10 cellular contexts compared by ENCODE assay signal in the genomic region with DNA sequence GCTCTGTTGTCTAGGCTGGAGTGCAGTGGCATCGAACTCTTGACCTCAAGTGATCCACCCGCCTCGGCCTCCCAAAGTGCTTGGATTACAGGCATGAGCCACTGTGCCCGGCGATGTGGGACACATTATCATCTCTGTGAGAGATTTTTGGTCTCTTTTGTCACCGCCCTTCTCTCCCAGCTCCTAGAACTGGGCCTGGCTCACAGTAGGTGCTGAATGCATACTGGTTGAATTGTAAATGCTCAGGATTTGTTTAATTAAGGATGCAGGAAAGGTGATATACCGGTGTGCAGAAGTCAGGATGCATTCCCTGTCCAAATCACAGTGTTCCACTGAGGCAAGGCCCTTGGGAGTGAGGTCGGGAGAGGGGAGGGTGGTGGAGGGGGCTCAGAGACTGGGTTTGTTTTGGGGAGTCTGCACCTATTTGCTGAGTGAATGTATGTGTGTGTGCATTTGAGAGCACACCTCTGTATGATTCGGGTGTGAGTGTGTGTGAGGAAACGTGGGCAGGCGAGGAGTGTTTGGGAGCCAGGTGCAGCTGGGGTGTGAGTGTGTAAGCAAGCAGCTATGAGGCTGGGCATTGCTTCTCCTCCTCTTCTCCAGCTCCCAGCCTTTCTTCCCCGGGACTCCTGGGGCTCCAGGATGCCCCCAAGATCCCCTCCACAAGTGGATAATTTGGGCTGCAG. TPM values are rescaled to one million over a fixed set of nuclear protein-coding genes. Genes with fewer than 3 reads are reported as not detected.
DNase-seq lines count a peak whose midpoint lies in the region; ATAC-seq and TF ChIP-seq lines count a peak whose summit lies in the region.
"Had no signal": no experiment of that assay in that cellular context is flagged by ENCODE, and none has a peak within 500 bp of the region (broad histone marks: within the 10 kb centered on the region; RNA-seq: fewer than 3 reads in every experiment).

No MANE protein-coding gene starts in this region.

- peaks cover 2 to 5% of the 10 kb centered on the region in 2 donors for H3K4me1 Mint-ChIP-seq in effector memory CD8-positive, alpha-beta T cell (ENCODE audit: low read depth in 2 of 2)

- H3K36me3 Mint-ChIP-seq in effector memory CD8-positive, alpha-beta T cell (ENCODE audit: insufficient read depth): no peaks in the 10 kb centered on the region

- H2BK12ac ChIP-seq in neuronal stem cell (ENCODE audit: low read length): peak overlapping the region; percentile 78

- peaks cover 42% of the 10 kb centered on the region for H3K79me2 ChIP-seq in PC-3 (ENCODE audit: low read length)

- no peak overlapping the region for H2BK5ac ChIP-seq in neuronal stem cell (ENCODE audit: low read length)

- H3K9me3 ChIP-seq in ES-I3 (ENCODE audit: control insufficient read depth, insufficient read depth, low read length): no peaks in the 10 kb centered on the region
- no peaks in the 10 kb centered on the region for H3K9me3 ChIP-seq in PC-3 (ENCODE audit: low read length)
- no peaks in the 10 kb centered on the region for H3K9me3 ChIP-seq in neuronal stem cell (replicated peaks in 1 of 2; ENCODE audit: control insufficient read depth in 2 of 2, insufficient read depth in 1 of 2, low read depth in 1 of 2, low read length in 2 of 2)
- H3K9me3 ChIP-seq in esophagus squamous epithelium: no peaks in the 10 kb centered on the region

- peak overlapping the region; percentile 94 for H3K4me3 ChIP-seq in PC-3 (ENCODE audit: low read length)
- no peak overlapping the region for H3K4me3 ChIP-seq in neuronal stem cell (ENCODE audit: low read length in 2 of 2)
- peak overlapping the region in 1 of 4 donors; percentile 76 for H3K4me3 ChIP-seq in esophagus squamous epithelium
- H3K4me3 ChIP-seq: lung had no signal

- H3K4me1 ChIP-seq in ES-I3 (ENCODE audit: insufficient read depth, low read length) (peaks cover 50% of the 10 kb centered on the region), PC-3 (ENCODE audit: insufficient read depth, low read length) (peaks cover 57% of the 10 kb centered on the region), neuronal stem cell (ENCODE audit: control insufficient read depth in 2 of 2, insufficient read depth in 1 of 2, low read depth in 1 of 2, low read length in 2 of 2) (peaks cover 2 to 32% of the 10 kb centered on the region in 2 donors), esophagus squamous epithelium (peaks cover 0 to 64% (median 11%) of the 10 kb centered on the region in 3 donors)

- H4K91ac ChIP-seq in neuronal stem cell (ENCODE audit: low read depth, low read length, poor library complexity): no peak overlapping the region

- no CpG with 5 or more reads among the region's 12 CpGs for WGBS in neuronal stem cell (ENCODE audit: extremely low coverage in 2 of 2, insufficient read length in 2 of 2, insufficient replicate concordance in 1 of 2), 2 donors
- 74 to 78% methylated on average over 11 to 12 of the region's 12 CpGs for WGBS in esophagus squamous epithelium, 2 donors

- H3K9me3 Mint-ChIP-seq in effector memory CD8-positive, alpha-beta T cell: no peaks in the 10 kb centered on the region

- CTCF ChIA-PET in PC-3 (lab: Charles Lee): interaction anchor here (0.8 to 1.2 kb wide), 2 partner anchors 10 to 43 kb away, joined by 4 to 6 read pairs; a partner anchor contains a TSS

- H3K36me3 ChIP-seq in ES-I3 (ENCODE audit: insufficient read depth, low read length): peaks cover 13% of the 10 kb centered on the region
- peaks cover 29% of the 10 kb centered on the region for H3K36me3 ChIP-seq in PC-3 (ENCODE audit: low read depth, low read length)
- H3K36me3 ChIP-seq in neuronal stem cell (replicated peaks in 1 of 2; ENCODE audit: control insufficient read depth in 2 of 2, insufficient read depth in 2 of 2, low read length in 2 of 2): peaks cover 0 to 15% of the 10 kb centered on the region in 2 donors
- peaks cover 0 to 24% (median 6%) of the 10 kb centered on the region in 3 donors for H3K36me3 ChIP-seq in esophagus squamous epithelium

- TF ChIP-seq POLR2A in esophagus squamous epithelium (IDR thresholded peaks at IDR 0.05): no peak

- DNase-seq in PC-3 (no peak), neuronal stem cell (ENCODE audit: low spot score) (no peak), GM20000 (ENCODE audit: low spot score) (no peak), amniotic stem cell (lab: John Stamatoyannopoulos, UW) (no peak), esophagus squamous epithelium (lab: John Stamatoyannopoulos, UW) (no peak)
- no peak for DNase-seq in effector memory CD8-positive, alpha-beta T cell
- DNase-seq: stimulated activated CD4-positive, alpha-beta T cell treated with anti-CD3 and anti-CD28 coated beads, Interleukin-12 subunit alpha, Interleukin-12 subunit beta, amount 100 ng/mL, for 4 hours had no signal

- H3K27ac ChIP-seq in PC-3 (ENCODE audit: low read length) (peak overlapping the region; percentile 84), neuronal stem cell (replicated peaks; ENCODE audit: low read length) (no peak overlapping the region), esophagus squamous epithelium (no peak overlapping the region)

- peak overlapping the region; percentile 63 for H2BK15ac ChIP-seq in neuronal stem cell (ENCODE audit: low read length)

- H2AK5ac ChIP-seq in neuronal stem cell (ENCODE audit: low read depth, low read length): peak overlapping the region; percentile 88

- TF ChIP-seq CTCF in PC-3 (conservative IDR thresholded peaks at IDR 0.05; ENCODE audit: low read depth, low read length) (no peak), GM20000 (IDR thresholded peaks at IDR 0.05; ENCODE audit: extremely low read depth, missing control alignments) (no peak), esophagus squamous epithelium (IDR thresholded peaks at IDR 0.05) (no peak)

- POLR2A ChIA-PET in PC-3 (lab: Charles Lee; ENCODE audit: unreplicated experiment): interaction anchor here (0.6 kb wide), 1 partner anchor 42 kb away, joined by 3 read pairs; no protein-coding TSS in a partner anchor

- peak overlapping the region; percentile 86 for H3K18ac ChIP-seq in neuronal stem cell (ENCODE audit: low read length)

- peaks cover 26 to 40% of the 10 kb centered on the region in 2 donors for H3K27me3 Mint-ChIP-seq in effector memory CD8-positive, alpha-beta T cell

- no peaks in the 10 kb centered on the region for H3K79me1 ChIP-seq in neuronal stem cell (ENCODE audit: low read depth, low read length)

- no peak for ATAC-seq in PC-3
- ATAC-seq in effector memory CD8-positive, alpha-beta T cell (replicated peaks): no peak

- H3K4me2 ChIP-seq in PC-3 (ENCODE audit: low read length) (peak overlapping the region; percentile 98), neuronal stem cell (ENCODE audit: insufficient read depth, low read length, poor library complexity, severe bottlenecking) (no peak overlapping the region)

- H3K9me2 ChIP-seq in PC-3 (replicated peaks; ENCODE audit: low read length): no peaks in the 10 kb centered on the region

- intact Hi-C loops in PC-3 (cut with micrococcal nuclease): no loop called here
- intact Hi-C loops in esophagus squamous epithelium (cut with DNase I): no loop called here

- H3F3A ChIP-seq in PC-3 (ENCODE audit: low read length, unreplicated experiment): peaks cover 8% of the 10 kb centered on the region

- no TSS peak for BruUV-seq in PC-3 (replicated peaks; lab: Mats Ljungman, UMichigan)

- peak overlapping the region; percentile 76 to 83 for H3K4me3 Mint-ChIP-seq in effector memory CD8-positive, alpha-beta T cell

- no peak overlapping the region for H4K8ac ChIP-seq in neuronal stem cell (ENCODE audit: low read depth, low read length)

- H3K4ac ChIP-seq in neuronal stem cell (ENCODE audit: low read length): no peak overlapping the region

- H3K14ac ChIP-seq in neuronal stem cell (ENCODE audit: low read length): no peak overlapping the region

- H2AFZ ChIP-seq in PC-3 (ENCODE audit: low read length) (no peak overlapping the region), neuronal stem cell (ENCODE audit: low read length) (no peak overlapping the region)

- H3K9ac ChIP-seq in ES-I3 (ENCODE audit: low read depth, low read length): peak overlapping the region; percentile 91
- peak overlapping the region; percentile 89 for H3K9ac ChIP-seq in PC-3 (ENCODE audit: low read length)
- no peak overlapping the region for H3K9ac ChIP-seq in neuronal stem cell (ENCODE audit: low read depth, low read length, poor library complexity)

- peaks cover 34% of the 10 kb centered on the region for H4K20me1 ChIP-seq in PC-3 (ENCODE audit: low read length)

- H2BK120ac ChIP-seq in neuronal stem cell (ENCODE audit: low read depth, low read length): peak overlapping the region; percentile 39

- H3K27me3 ChIP-seq in PC-3 (ENCODE audit: low read length) (no peaks in the 10 kb centered on the region), neuronal stem cell (ENCODE audit: control insufficient read depth in 3 of 3, insufficient read depth in 3 of 3, low read depth in 1 of 3, low read length in 3 of 3) (peaks cover 0 to 81% (median 0%) of the 10 kb centered on the region in 3 experiments), esophagus squamous epithelium (peaks cover 0 to 23% (median 0%) of the 10 kb centered on the region in 4 donors)

- no peak overlapping the region for H3K23ac ChIP-seq in neuronal stem cell (ENCODE audit: low read depth, low read length, poor library complexity)

- H3K27ac Mint-ChIP-seq in effector memory CD8-positive, alpha-beta T cell: peak overlapping the region; percentile 72 to 74

RNA-seq across cellular contexts. Expression of a gene that starts 1.0 kb away (rescaled TPM):
- 1,461 and 1,545 TPM in 2 replicates for total RNA-seq in PC-3 (2014; rRNA removed)
- polyA plus RNA-seq in neuronal stem cell (2013, experiment 1 of 2): 80.9 TPM
- polyA plus RNA-seq in neuronal stem cell (2013, experiment 2 of 2): 82.5 TPM
- 100 to 1,000 TPM; 141 to 169 (median 153) TPM for total RNA-seq in esophagus squamous epithelium

RNA-seq across cellular contexts. Expression of a gene that starts 43.0 kb away (rescaled TPM):
- total RNA-seq in PC-3 (2014; rRNA removed) (719 and 1,028 TPM in 2 replicates), esophagus squamous epithelium (10 to 100 TPM; 27.2 to 50.2 (median 38.2) TPM)
- 179 TPM for polyA plus RNA-seq in neuronal stem cell (2013, experiment 1 of 2)
- polyA plus RNA-seq in neuronal stem cell (2013, experiment 2 of 2): 174 TPM
- total RNA-seq: T-helper 1 cell treated with Interleukin-12 subunit alpha and Interleukin-12 subunit beta and Interleukin-4 antibody, amounts not matched to agents 30 ng/mL and 1 ng/mL, for 36 hours had no signal

RNA-seq across cellular contexts. Expression of a gene that starts 58.4 kb away (rescaled TPM):
- total RNA-seq in PC-3 (2014; rRNA removed) (424 and 434 TPM in 2 replicates), esophagus squamous epithelium (100 to 1,000 TPM; 225 to 571 (median 372) TPM)
- polyA plus RNA-seq in neuronal stem cell (2013, experiment 1 of 2): 468 TPM
- 496 TPM for polyA plus RNA-seq in neuronal stem cell (2013, experiment 2 of 2)

Comparison
In these comparisons a context has a peak if more than half of its experiments do, and no peak if none do; other contexts are left out.
1. RNA of a gene that starts 43.0 kb away (total RNA-seq): 719 to 1,028 TPM in PC-3; 27.2 to 50.2 TPM in esophagus squamous epithelium; every median in the first group is over 10 times any median in the second.